In the genomic region with DNA sequence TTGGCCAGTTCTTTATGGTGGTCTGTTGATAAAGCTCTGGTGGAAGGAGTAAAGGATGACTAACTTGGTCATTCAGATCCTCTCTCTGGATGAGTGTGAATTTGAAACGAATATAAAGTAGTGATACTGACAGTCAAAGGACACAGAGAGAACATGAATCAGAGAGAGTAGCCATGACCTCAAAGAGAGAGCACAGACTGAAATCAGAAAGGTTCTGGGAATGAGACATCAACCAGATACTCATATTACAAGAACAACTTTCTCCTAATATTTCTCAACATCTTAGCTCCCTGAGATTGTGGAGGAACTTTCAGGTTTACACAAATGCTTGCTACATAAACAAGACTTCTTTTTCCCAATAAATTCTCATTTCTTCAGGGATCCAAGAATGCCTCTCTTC, we compare ENCODE assay signal across 21 cellular contexts.
DNase-seq lines count a peak whose midpoint lies in the region; ATAC-seq and TF ChIP-seq lines count a peak whose summit lies in the region.
"Had no signal": no experiment of that assay in that cellular context is flagged by ENCODE, and none has a peak within 500 bp of the region (broad histone marks: within the 10 kb centered on the region; RNA-seq: fewer than 3 reads in every experiment).

No MANE protein-coding gene starts in this region.

- H3K23ac ChIP-seq in IMR-90 (ENCODE audit: low read depth, low read length), result no peak overlapping the region

- intact Hi-C loops in IMR-90 (cut with micrococcal nuclease), result no loop called here

- H3K14ac ChIP-seq in IMR-90 (replicated peaks; ENCODE audit: low read depth, low read length), result no peak overlapping the region; the same call in 1 of the 2 replicates

- peak overlapping the region; percentile 46 for H2AK5ac ChIP-seq in IMR-90 (ENCODE audit: low read depth, low read length)

- peaks cover 9% of the 10 kb centered on the region for H3K4me1 ChIP-seq in IMR-90 (ENCODE audit: control insufficient read depth, insufficient read depth, low read length)
- H3K4me1 ChIP-seq: adrenal gland, gastroesophageal sphincter, right lobe of liver had no signal

- no peak for TF ChIP-seq POLR2A in IMR-90 (IDR thresholded peaks at IDR 0.05; ENCODE audit: low read depth, low read length)

- CTCF ChIA-PET in IMR-90 (lab: Yijun Ruan, JAX), result no interaction called here

- H4K8ac ChIP-seq in IMR-90 (ENCODE audit: low read depth in 2 of 2, low read length in 2 of 2), result 0 out of 4 replicates have a peak overlapping the region, but pooled peaks of 1 of the 2 experiments have one; percentile 28

- TF ChIP-seq CTCF in IMR-90 (conservative IDR thresholded peaks at IDR 0.05; ENCODE audit: low read depth, low read length) (no peak), astrocyte of the spinal cord (IDR thresholded peaks at IDR 0.05; ENCODE audit: low read depth, low read length) (no peak), fibroblast of pulmonary artery (IDR thresholded peaks at IDR 0.05; ENCODE audit: low read length, missing control alignments) (no peak)

- dilution Hi-C loops in IMR-90 (cut with HindIII; ENCODE audit: low sequenced_read_pairs, unreplicated experiment), result no loop called here

- H2AFZ ChIP-seq in IMR-90 (replicated peaks; ENCODE audit: low read length, poor library complexity), result no peak overlapping the region

- peak overlapping the region; percentile 90 for H3K18ac ChIP-seq in IMR-90 (ENCODE audit: low read depth, low read length)

- no peaks in the 10 kb centered on the region for H3K9me1 ChIP-seq in IMR-90 (ENCODE audit: insufficient read depth, low read length)

- no peak overlapping the region for H3K56ac ChIP-seq in IMR-90 (ENCODE audit: extremely low read depth, insufficient read depth, low read length)

- BruUV-seq in IMR-90 (replicated peaks; lab: Mats Ljungman, UMichigan), result no TSS peak

- H2BK5ac ChIP-seq in IMR-90 (ENCODE audit: low read depth, low read length, poor library complexity, severe bottlenecking), result peak overlapping the region; percentile 87

- H4K91ac ChIP-seq in IMR-90 (ENCODE audit: insufficient read depth, low read depth, low read length), result peak overlapping the region; percentile 45

- peak; percentile 91 for ATAC-seq in IMR-90 (ENCODE audit: low read depth)
- ATAC-seq in GM21786 (IDR thresholded peaks at IDR 0.05; ENCODE audit: unreplicated experiment), result no peak
- ATAC-seq: activated CD4-positive, alpha-beta T cell treated with anti-CD3 and anti-CD28 coated beads for 36 hours; gastroesophageal sphincter had no signal

- no peak overlapping the region for H3K9ac ChIP-seq in IMR-90 (ENCODE audit: low read depth, low read length)

- no peaks in the 10 kb centered on the region for H4K20me1 ChIP-seq in IMR-90 (ENCODE audit: insufficient read depth, low read length)

- no peaks in the 10 kb centered on the region for H3K27me3 ChIP-seq in IMR-90 (ENCODE audit: control insufficient read depth, insufficient read depth, low read length)
- H3K27me3 ChIP-seq: adrenal gland, gastroesophageal sphincter, right lobe of liver had no signal

- H3K79me1 ChIP-seq in IMR-90 (ENCODE audit: low read depth in 1 of 2, low read length in 2 of 2), result no peaks in the 10 kb centered on the region

- no peaks in the 10 kb centered on the region for H3K9me3 ChIP-seq in IMR-90 (ENCODE audit: control insufficient read depth, insufficient read depth, low read length)
- H3K9me3 ChIP-seq: adrenal gland, gastroesophageal sphincter, right lobe of liver had no signal

- H3K4me3 ChIP-seq in IMR-90 (ENCODE audit: insufficient read depth, low read depth, low read length) (no peak overlapping the region), astrocyte of the spinal cord (ENCODE audit: low read depth, low read length) (no peak overlapping the region), fibroblast of pulmonary artery (replicated peaks; ENCODE audit: low read depth, low read length) (no peak overlapping the region), skeletal muscle cell (ENCODE audit: low read depth, low read length) (no peak overlapping the region)
- H3K4me3 ChIP-seq: adrenal gland, gastroesophageal sphincter, right lobe of liver had no signal

- H3K27ac ChIP-seq in IMR-90 (ENCODE audit: insufficient read depth, low read length), result peak overlapping the region; percentile 96; the same call in 1 of the 2 replicates
- no peak overlapping the region for H3K27ac ChIP-seq in substantia nigra (ENCODE audit: low read depth, low read length, poor library complexity, severe bottlenecking)
- H3K27ac ChIP-seq: adrenal gland, gastroesophageal sphincter, right lobe of liver had no signal

- DNase-seq in IMR-90 (peak; percentile 93), astrocyte of the spinal cord (ENCODE audit: low read depth, low spot score) (peak; percentile 65), fibroblast of pulmonary artery (ENCODE audit: low read depth) (peak; percentile 10), skeletal muscle cell (ENCODE audit: low read depth) (peak; percentile 83), NCI-H1092 treated with DMSO at 0.1 percent for 48 hours (lab: John Stamatoyannopoulos, UW) (no peak), substantia nigra (lab: John Stamatoyannopoulos, UW) (no peak), DMS153 treated with DMSO at 0.1 percent for 48 hours (lab: John Stamatoyannopoulos, UW; ENCODE audit: unreplicated experiment) (no peak)
- DNase-seq: activated CD4-positive, alpha-beta T cell treated with anti-CD3 and anti-CD28 coated beads for 36 hours; activated T-cell treated with anti-CD3 and anti-CD28 coated beads, Interleukin-2, amount 50 U/mL, for 24 hours; adrenal gland; CD4-positive, alpha-beta memory T cell; DMS 273 treated with DMSO at 0.1 percent for 48 hours; hippocampal formation; immature natural killer cell; NCI-H1694 treated with DMSO at 0.1 percent for 48 hours; NCI-H2171; NCI-H524 treated with DMSO at 0.1 percent for 48 hours; right lobe of liver; trophoblast cell had no signal

- H3K4ac ChIP-seq in IMR-90 (ENCODE audit: low read depth, low read length), result peak overlapping the region; percentile 38; the same call in 1 of the 2 replicates

- no CpG with 5 or more reads among the region's 1 CpG for WGBS in IMR-90 (ENCODE audit: extremely low coverage in 2 of 2, insufficient read length in 1 of 2), 2 experiments

- no peak for TF ChIP-seq RAD21 in IMR-90 (IDR thresholded peaks at IDR 0.05; ENCODE audit: low read length)

- in situ Hi-C loops in IMR-90 (cut with MboI; ENCODE audit: low sequenced_read_pairs), result no loop called here
- in situ Hi-C loops in astrocyte of the spinal cord (cut with HindIII; ENCODE audit: low sequenced_read_pairs), result no loop called here

- H2BK20ac ChIP-seq in IMR-90 (ENCODE audit: low read depth, low read length), result peak overlapping the region; percentile 38

- H4K5ac ChIP-seq in IMR-90 (ENCODE audit: low read depth, low read length), result peak overlapping the region; percentile 77; the same call in 1 of the 2 replicates

- no peaks in the 10 kb centered on the region for H3K36me3 ChIP-seq in IMR-90 (ENCODE audit: control insufficient read depth, insufficient read depth, low read length)
- H3K36me3 ChIP-seq: adrenal gland, gastroesophageal sphincter, right lobe of liver had no signal

- peak overlapping the region; percentile 63; the same call in 1 of the 2 replicates for H2BK120ac ChIP-seq in IMR-90 (ENCODE audit: low read depth, low read length)

- POLR2A ChIA-PET in IMR-90 (lab: Charles Lee; ENCODE audit: unreplicated experiment), result no interaction called here

- peak overlapping the region; percentile 45 for H3K4me2 ChIP-seq in IMR-90 (ENCODE audit: low read depth, low read length)

- no peak overlapping the region for H2BK15ac ChIP-seq in IMR-90 (ENCODE audit: low read depth, low read length)

- no peak overlapping the region for H2AK9ac ChIP-seq in IMR-90 (replicated peaks; ENCODE audit: low read depth, low read length, poor library complexity)

TF ChIP-seq in IMR-90, 13 proteins besides CTCF, POLR2A, EP300 and RAD21:
- TF ChIP-seq BHLHE40 (IDR thresholded peaks at IDR 0.05; ENCODE audit: low read depth, low read length), result no peak
- peak; percentile 55 for TF ChIP-seq FOS (IDR thresholded peaks at IDR 0.05; ENCODE audit: low read depth, low read length)
- TF ChIP-seq CEBPB (IDR thresholded peaks at IDR 0.05; ENCODE audit: low read depth, low read length), result peak; percentile 84

Comparison
In these comparisons a context has a peak if more than half of its experiments do, and no peak if none do; other contexts are left out.
1. DNase-seq: peak in IMR-90 (single experiment), astrocyte of the spinal cord (single experiment), fibroblast of pulmonary artery (single experiment) and skeletal muscle cell (single experiment); none in NCI-H1092 treated with DMSO at 0.1 percent for 48 hours (single experiment), substantia nigra (0 of 49) and DMS153 treated with DMSO at 0.1 percent for 48 hours (single experiment).